9 cellular contexts compared by ENCODE assay signal in the genomic region with DNA sequence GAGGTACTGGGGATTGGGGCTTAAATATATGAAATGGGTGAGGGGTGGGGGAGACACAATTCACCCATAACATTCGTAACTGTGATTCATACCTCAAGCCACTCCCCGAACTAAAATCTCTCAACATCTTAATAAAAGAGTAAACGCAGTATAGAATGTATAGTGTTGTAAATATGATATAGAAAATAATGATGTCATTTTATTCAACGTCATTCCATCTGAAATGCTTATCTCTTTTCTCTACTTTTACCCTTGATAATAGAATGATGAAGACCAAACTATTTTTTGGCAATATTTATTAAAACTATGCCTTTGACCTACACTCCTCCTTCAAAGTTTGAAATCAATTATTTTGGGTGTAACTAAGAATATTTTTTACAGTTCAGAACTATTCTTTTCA. TPM values are rescaled to one million over a fixed set of nuclear protein-coding genes. Genes with fewer than 3 reads are reported as not detected.
"Had no signal": no experiment of that assay in that cellular context is flagged by ENCODE, and none has a peak within 500 bp of the region (broad histone marks: within the 10 kb centered on the region; RNA-seq: fewer than 3 reads in every experiment).

No MANE protein-coding gene starts in this region.

- H3K9me3 ChIP-seq: HAP-1 had no signal

- FAIRE-seq: K562 had no signal

- H3K4me3 ChIP-seq: GM23248, HAP-1, K562 had no signal

- H3K27ac ChIP-seq: GM23248, HL-60 had no signal

- DNase-seq: GM23248, GOT3, H7, IMR-90, KG1 had no signal

- ATAC-seq: HCT116, K562 had no signal

RNA-seq across cellular contexts. Expression of a gene that starts 53.7 kb away (rescaled TPM):
- polyA plus RNA-seq: GM23248, IMR-90, K562 had no signal
